18 cellular contexts compared by ENCODE assay signal in the genomic region with DNA sequence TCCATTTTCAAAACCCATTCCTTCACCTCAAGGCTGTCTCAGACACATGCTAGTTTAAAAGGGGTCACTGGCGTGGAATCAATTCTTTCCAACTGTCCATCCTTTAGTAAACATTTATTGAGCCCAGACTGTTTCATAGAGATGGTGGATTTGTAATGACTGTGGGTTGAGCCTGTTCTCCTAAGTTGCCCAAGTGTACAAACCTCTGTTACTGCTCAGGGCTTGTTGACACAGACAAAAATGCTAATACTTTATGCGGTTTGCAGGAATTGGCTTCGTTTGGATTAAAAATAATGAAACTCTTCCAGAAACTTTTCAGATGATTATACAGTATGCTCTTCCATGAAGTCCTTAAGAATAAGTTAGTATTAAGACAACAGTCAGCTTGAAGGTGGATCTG.
DNase-seq lines count a peak whose midpoint lies in the region; ATAC-seq, FAIRE-seq and TF ChIP-seq lines count a peak whose summit lies in the region.
"Had no signal": no experiment of that assay in that cellular context is flagged by ENCODE, and none has a peak within 500 bp of the region (broad histone marks: within the 10 kb centered on the region; RNA-seq: fewer than 3 reads in every experiment).

No MANE protein-coding gene starts in this region.

- ATAC-seq in GM18861 (IDR thresholded peaks at IDR 0.05; ENCODE audit: unreplicated experiment), result no peak
- ATAC-seq: body of pancreas; heart right ventricle; naive thymus-derived CD8-positive, alpha-beta T cell; WTC11 had no signal

- DNase-seq in AG08395 (ENCODE audit: low spot score), result peak; percentile 50
- DNase-seq in EH (ENCODE audit: low read depth), result peak; percentile 70
- DNase-seq in fibroblast of mammary gland (ENCODE audit: low read depth), result peak; percentile 40
- DNase-seq in RCC 7860 (ENCODE audit: low spot score), result no peak
- DNase-seq in NCI-H774 (lab: John Stamatoyannopoulos, UW), result no peak
- no peak for DNase-seq in GDM1 (lab: John Stamatoyannopoulos, UW)
- DNase-seq: body of pancreas; endodermal cell; heart right ventricle; MV-4-11; naive thymus-derived CD8-positive, alpha-beta T cell; NCI-H2171; stimulated activated CD4-positive, alpha-beta T cell treated with anti-CD3 and anti-CD28 coated beads, Interleukin-2, amount 100 ng/mL, for 48 hours had no signal

- H3K27me3 ChIP-seq in KMS-11 (ENCODE audit: insufficient read depth, low read depth), result no peaks in the 10 kb centered on the region
- H3K27me3 ChIP-seq: BLaER1 treated with 17β-estradiol and CSF1 and Interleukin-3, amounts not matched to agents 10 nM and 100 nM; body of pancreas; heart right ventricle; SJSA1 had no signal

- H3K36me3 ChIP-seq in KMS-11 (ENCODE audit: insufficient read depth), result no peaks in the 10 kb centered on the region
- H3K36me3 ChIP-seq: heart right ventricle, SJSA1 had no signal

- TF ChIP-seq CTCF in KMS-11 (conservative IDR thresholded peaks at IDR 0.05; ENCODE audit: low read depth, low read length) (no peak), fibroblast of mammary gland (conservative IDR thresholded peaks at IDR 0.05; ENCODE audit: control insufficient read depth, insufficient read depth, low read depth, low read length) (no peak)

- H2AFZ ChIP-seq in KMS-11 (ENCODE audit: low read depth), result no peak overlapping the region

- H4K20me1 ChIP-seq in KMS-11 (ENCODE audit: insufficient read depth), result no peaks in the 10 kb centered on the region

- H3K9ac ChIP-seq in KMS-11, result peak overlapping the region; percentile 49; the same call in 1 of the 2 replicates
- H3K9ac ChIP-seq: BLaER1 treated with 17β-estradiol and CSF1 and Interleukin-3, amounts not matched to agents 10 nM and 100 nM had no signal

- peak overlapping the region; percentile 89 for H3K27ac ChIP-seq in KMS-11
- H3K27ac ChIP-seq: BLaER1 treated with 17β-estradiol and CSF1 and Interleukin-3, amounts not matched to agents 10 nM and 100 nM; body of pancreas; SJSA1 had no signal

- H3K79me2 ChIP-seq in KMS-11 (ENCODE audit: insufficient read depth, low read depth), result peaks cover 90% of the 10 kb centered on the region

- H3K4me2 ChIP-seq in KMS-11, result peak overlapping the region; percentile 72
- H3K4me2 ChIP-seq: BLaER1 treated with 17β-estradiol and CSF1 and Interleukin-3, amounts not matched to agents 10 nM and 100 nM had no signal

- H3K4me1 ChIP-seq in KMS-11 (ENCODE audit: low read depth, poor library complexity, severe bottlenecking), result peaks cover 95% of the 10 kb centered on the region
- H3K4me1 ChIP-seq: SJSA1 had no signal

- no peak for FAIRE-seq in RCC 7860 (lab: Jason Lieb, UNC)

- H3K4me3 ChIP-seq in KMS-11 (IDR thresholded peaks at IDR 0.05; ENCODE audit: insufficient read depth, low read depth, low read length) (no peak overlapping the region), fibroblast of mammary gland (ENCODE audit: control insufficient read depth, low read depth, low read length) (no peak overlapping the region)
- H3K4me3 ChIP-seq: BLaER1 treated with 17β-estradiol and CSF1 and Interleukin-3, amounts not matched to agents 10 nM and 100 nM; body of pancreas; heart right ventricle; SJSA1 had no signal

Comparison
In these comparisons a context has a peak if more than half of its experiments do, and no peak if none do; other contexts are left out.
1. DNase-seq: peak in AG08395 (single experiment), EH (single experiment) and fibroblast of mammary gland (single experiment); none in RCC 7860 (single experiment), NCI-H774 (single experiment) and GDM1 (single experiment).